ENCODE assay signal across 8 cellular contexts in the genomic region with DNA sequence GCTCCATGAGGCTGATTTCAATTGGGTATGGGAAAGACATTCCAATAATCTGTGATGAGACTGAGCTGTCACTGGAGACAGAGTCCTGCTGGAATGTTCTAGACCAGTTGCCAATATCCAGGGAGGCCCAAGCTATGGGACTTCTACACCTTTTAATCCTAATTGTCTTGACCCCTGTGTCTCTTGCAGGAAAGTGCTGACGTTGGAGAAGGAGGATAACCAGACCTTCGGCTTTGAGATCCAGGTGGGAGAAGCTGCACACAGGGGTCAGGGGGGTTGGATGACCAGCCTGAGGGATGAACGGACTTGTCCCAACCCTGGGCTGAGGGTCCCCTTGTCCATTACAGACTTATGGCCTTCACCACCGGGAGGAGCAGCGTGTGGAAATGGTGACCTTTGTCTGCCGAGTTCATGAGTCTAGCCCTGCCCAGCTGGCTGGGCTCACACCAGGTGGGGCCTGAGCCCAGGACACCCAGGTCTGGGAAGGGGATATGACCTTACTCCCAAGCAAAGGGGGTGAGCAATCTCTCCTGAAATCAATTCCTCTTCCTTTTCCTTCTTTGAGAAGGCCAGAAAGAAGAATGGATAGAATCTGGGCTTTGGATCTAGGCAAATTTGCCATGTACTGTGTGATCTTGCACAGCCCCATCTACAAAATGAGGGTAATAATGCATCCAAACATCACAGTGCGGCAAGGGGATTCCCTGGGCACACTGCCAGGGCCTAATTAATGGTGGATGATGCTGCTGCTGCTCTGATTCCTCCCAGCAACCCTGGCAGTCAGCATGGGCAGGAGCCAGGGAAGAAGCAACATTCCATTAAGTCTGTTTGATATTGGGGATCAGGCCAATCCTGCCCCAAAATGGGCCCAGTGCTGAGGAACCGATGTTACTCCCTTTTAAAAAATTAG. TPM values are rescaled to one million over a fixed set of nuclear protein-coding genes. Genes with fewer than 3 reads are reported as not detected.
DNase-seq lines count a peak whose midpoint lies in the region; ATAC-seq and TF ChIP-seq lines count a peak whose summit lies in the region.

No MANE protein-coding gene starts in this region.

- TF ChIP-seq CTCF in smooth muscle cell (IDR thresholded peaks at IDR 0.05; ENCODE audit: borderline replicate concordance, insufficient read depth, poor library complexity, severe bottlenecking) (no peak), GM13976 (IDR thresholded peaks at IDR 0.05; ENCODE audit: borderline replicate concordance, control extremely low read depth, extremely low read depth, insufficient read depth, missing control alignments) (no peak)

- H3K27me3 Mint-ChIP-seq in immature natural killer cell (ENCODE audit: low read depth in 3 of 3), result peaks cover 15 to 54% (median 50%) of the 10 kb centered on the region in 3 donors
- H3K27me3 Mint-ChIP-seq in stimulated activated memory B cell treated with anti-CD40 and anti-IgM and Interleukin-4, amounts not matched to agents 10 μg/mL and 1 μg/mL and 100 μg/mL, for 72 hours, result no peaks in the 10 kb centered on the region

- H4K20me1 ChIP-seq in smooth muscle cell (ENCODE audit: low read depth), result peaks cover 10% of the 10 kb centered on the region

- no peak for ATAC-seq in stimulated activated memory B cell treated with anti-CD40 and anti-IgM and Interleukin-4, amounts not matched to agents 10 μg/mL and 1 μg/mL and 100 μg/mL, for 72 hours
- ATAC-seq in GM19328 (IDR thresholded peaks at IDR 0.05; ENCODE audit: unreplicated experiment), result no peak

- H2AFZ ChIP-seq in smooth muscle cell (ENCODE audit: low read depth), result no peak overlapping the region

- DNase-seq in adipocyte (ENCODE audit: low read depth), result no peak
- DNase-seq in immature natural killer cell, result peak in 2 of 3 donors; percentile 18 to 19
- no peak for DNase-seq in smooth muscle cell (lab: John Stamatoyannopoulos, UW; ENCODE audit: unreplicated experiment)
- no peak for DNase-seq in stimulated activated CD4-positive, alpha-beta T cell treated with anti-CD3 and anti-CD28 coated beads, Interleukin-15, amount 100 ng/mL, for 24 hours
- no peak for DNase-seq in GM13976 (ENCODE audit: low spot score)

- H3K27ac ChIP-seq in HUES48 (ENCODE audit: low read depth, low read length), result peak overlapping the region; percentile 23
- H3K27ac ChIP-seq in smooth muscle cell (ENCODE audit: low read depth), result peak overlapping the region; percentile 66

- in situ Hi-C loops in GM13976 (cut with MboI; ENCODE audit: low sequenced_read_pairs, unreplicated experiment), result no loop called here

- H3K4me3 Mint-ChIP-seq in immature natural killer cell, result no peak overlapping the region
- no peak overlapping the region for H3K4me3 Mint-ChIP-seq in stimulated activated memory B cell treated with anti-CD40 and anti-IgM and Interleukin-4, amounts not matched to agents 10 μg/mL and 1 μg/mL and 100 μg/mL, for 72 hours

- no peaks in the 10 kb centered on the region for H3K9me3 Mint-ChIP-seq in immature natural killer cell
- H3K9me3 Mint-ChIP-seq in stimulated activated memory B cell treated with anti-CD40 and anti-IgM and Interleukin-4, amounts not matched to agents 10 μg/mL and 1 μg/mL and 100 μg/mL, for 72 hours, result no peaks in the 10 kb centered on the region

- H3K4me1 ChIP-seq in HUES48 (ENCODE audit: control insufficient read depth, insufficient read depth, low read length) (peaks cover 25% of the 10 kb centered on the region), adipocyte (ENCODE audit: control insufficient read depth, insufficient read depth, low read length) (peaks cover 33% of the 10 kb centered on the region), smooth muscle cell (ENCODE audit: low read depth) (peaks cover 20% of the 10 kb centered on the region)

- no peaks in the 10 kb centered on the region for H3K36me3 Mint-ChIP-seq in immature natural killer cell
- H3K36me3 Mint-ChIP-seq in stimulated activated memory B cell treated with anti-CD40 and anti-IgM and Interleukin-4, amounts not matched to agents 10 μg/mL and 1 μg/mL and 100 μg/mL, for 72 hours, result peaks cover 60% of the 10 kb centered on the region

- peaks cover 13% of the 10 kb centered on the region for H3F3A ChIP-seq in smooth muscle cell (ENCODE audit: low read depth)

- H3K36me3 ChIP-seq in HUES48 (ENCODE audit: control insufficient read depth, insufficient read depth, low read length), result no peaks in the 10 kb centered on the region
- H3K36me3 ChIP-seq in adipocyte (ENCODE audit: control insufficient read depth, insufficient read depth, low read length, severe bottlenecking), result peaks cover 11% of the 10 kb centered on the region
- no peaks in the 10 kb centered on the region for H3K36me3 ChIP-seq in smooth muscle cell (ENCODE audit: low read depth)

- peak overlapping the region in 4 of 6 donors; percentile 11 to 51 (median 33) for H3K27ac Mint-ChIP-seq in immature natural killer cell
- no peak overlapping the region for H3K27ac Mint-ChIP-seq in stimulated activated memory B cell treated with anti-CD40 and anti-IgM and Interleukin-4, amounts not matched to agents 10 μg/mL and 1 μg/mL and 100 μg/mL, for 72 hours

- H3K9ac ChIP-seq in HUES48 (ENCODE audit: low read depth, low read length) (no peak overlapping the region), adipocyte (ENCODE audit: low read length) (peak overlapping the region; percentile 83), smooth muscle cell (ENCODE audit: low read depth) (no peak overlapping the region)

- H3K4me1 Mint-ChIP-seq in immature natural killer cell, result peaks cover 11 to 17% of the 10 kb centered on the region in 2 donors
- H3K4me1 Mint-ChIP-seq in stimulated activated memory B cell treated with anti-CD40 and anti-IgM and Interleukin-4, amounts not matched to agents 10 μg/mL and 1 μg/mL and 100 μg/mL, for 72 hours, result peaks cover 36% of the 10 kb centered on the region

- peak overlapping the region; percentile 98 for H3K4me2 ChIP-seq in smooth muscle cell

- 85% methylated on average over 8 of the region's 8 CpGs for WGBS in smooth muscle cell (ENCODE audit: low lambda C conversion rate)

- H3K4me3 ChIP-seq in HUES48 (ENCODE audit: low read depth, low read length) (no peak overlapping the region), adipocyte (ENCODE audit: low read length) (peak overlapping the region; percentile 38), smooth muscle cell (no peak overlapping the region)

- peaks cover 7% of the 10 kb centered on the region for H3K79me2 ChIP-seq in smooth muscle cell (ENCODE audit: low read depth)

- H3K9me3 ChIP-seq in HUES48 (ENCODE audit: control insufficient read depth, insufficient read depth, low read length), result no peaks in the 10 kb centered on the region
- H3K9me3 ChIP-seq in adipocyte (ENCODE audit: control insufficient read depth, low read length), result no peaks in the 10 kb centered on the region
- no peaks in the 10 kb centered on the region for H3K9me3 ChIP-seq in smooth muscle cell (replicated peaks; ENCODE audit: low read depth)

- H3K27me3 ChIP-seq in HUES48 (ENCODE audit: control insufficient read depth, insufficient read depth, low read length) (peaks cover 65% of the 10 kb centered on the region), adipocyte (replicated peaks; ENCODE audit: control insufficient read depth, insufficient read depth, low read length) (no peaks in the 10 kb centered on the region), smooth muscle cell (ENCODE audit: low read depth) (no peaks in the 10 kb centered on the region)

RNA-seq across cellular contexts. Expression of gene TAMALIN, which starts 4.2 kb away (rescaled TPM):
- 1 to 10 TPM; 1.1 to 3.1 (median 1.2) TPM for polyA plus RNA-seq in immature natural killer cell
- 4.1 and 12.2 TPM in 2 replicates for total RNA-seq in smooth muscle cell
- 32.4 and 36.8 TPM in 2 replicates for polyA plus RNA-seq in smooth muscle cell

RNA-seq across cellular contexts. Expression of gene NR4A1, which starts 40.3 kb away (rescaled TPM):
- 1 to 10 TPM in 2 of 3 donors, under 1 TPM in 1; 0.83 to 2.1 (median 1.3) TPM for polyA plus RNA-seq in immature natural killer cell
- total RNA-seq in smooth muscle cell, result 178 and 182 TPM in 2 replicates
- 510 and 634 TPM in 2 replicates for polyA plus RNA-seq in smooth muscle cell

RNA-seq across cellular contexts. Expression of gene ATG101, which starts 58.8 kb away (rescaled TPM):
- polyA plus RNA-seq in immature natural killer cell (10 to 100 TPM; 25.8 to 50.8 (median 32.2) TPM), smooth muscle cell (114 and 120 TPM in 2 replicates)
- 62.6 and 73.4 TPM in 2 replicates for total RNA-seq in smooth muscle cell

RNA-seq across cellular contexts. Expression of gene ACVR1B, which starts 59.4 kb away (rescaled TPM):
- polyA plus RNA-seq in immature natural killer cell, result 1 to 10 TPM in 1 of 3 donors, under 1 TPM in 1, not detected in 1; 0.52 to 1.4 TPM
- 4.0 and 6.0 TPM in 2 replicates for total RNA-seq in smooth muscle cell
- 1.9 and 2.8 TPM in 2 replicates for polyA plus RNA-seq in smooth muscle cell

Comparison
In these comparisons a context has a peak if more than half of its experiments do, and no peak if none do; other contexts are left out.
1. DNase-seq: peak in immature natural killer cell (2 of 3); none in adipocyte (single experiment), smooth muscle cell (single experiment), stimulated activated CD4-positive, alpha-beta T cell treated with anti-CD3 and anti-CD28 coated beads, Interleukin-15, amount 100 ng/mL, for 24 hours (single experiment) and GM13976 (single experiment).
2. RNA of gene NR4A1, which starts 40.3 kb away (polyA plus RNA-seq): 510 to 634 TPM in smooth muscle cell; 0.83 to 2.1 TPM in immature natural killer cell; every median in the first group is over 100 times any median in the second.